Comparison of ENCODE assay signal across 13 cellular contexts in genomic region chr15:66291816-66292215, GRCh38. TPM values are rescaled to one million over a fixed set of nuclear protein-coding genes. Genes with fewer than 3 reads are reported as not detected.
DNase-seq lines count a peak whose midpoint lies in the region; ATAC-seq and TF ChIP-seq lines count a peak whose summit lies in the region.
"Had no signal": no experiment of that assay in that cellular context is flagged by ENCODE, and none has a peak within 500 bp of the region (broad histone marks: within the 10 kb centered on the region; RNA-seq: fewer than 3 reads in every experiment).

No MANE protein-coding gene starts in this region.

- intact Hi-C loops in left ventricle myocardium superior (cut with micrococcal nuclease) = no loop called here

- H3K36me3 Mint-ChIP-seq in activated T-cell treated with anti-CD3 and anti-CD28 coated beads, Interleukin-2, amount 50 U/mL, for 4 hours (ENCODE audit: insufficient read depth) = no peaks in the 10 kb centered on the region
- peaks cover 2% of the 10 kb centered on the region; the same call in 1 of the 2 replicates for H3K36me3 Mint-ChIP-seq in WTC11

- ATAC-seq in activated T-cell treated with anti-CD3 and anti-CD28 coated beads, Interleukin-2, amount 50 U/mL, for 4 hours = no peak
- ATAC-seq in stimulated activated naive CD8-positive, alpha-beta T cell treated with anti-CD3 and anti-CD28 coated beads, Interleukin-15, amount 100 ng/mL, for 72 hours = no peak
- ATAC-seq in left ventricle myocardium superior = no peak
- ATAC-seq in WTC11 = no peak

- DNase-seq in activated T-cell treated with anti-CD3 and anti-CD28 coated beads, Interleukin-2, amount 50 U/mL, for 4 hours = no peak
- DNase-seq in activated T-cell treated with anti-CD3 and anti-CD28 coated beads, Interleukin-2, amount 50 U/mL, for 1 hour = no peak
- DNase-seq in NB4 (ENCODE audit: low read depth) (no peak), glomerular visceral epithelial cell (ENCODE audit: extremely low spot score) (peak; percentile 1), left ventricle myocardium superior (no peak), AG20443 (ENCODE audit: low spot score) (no peak), WTC11 (ENCODE audit: low spot score) (no peak)
- no peak for DNase-seq in stimulated activated naive CD8-positive, alpha-beta T cell treated with anti-CD3 and anti-CD28 coated beads, Interleukin-15, amount 100 ng/mL, for 72 hours
- DNase-seq: activated CD8-positive, alpha-beta memory T cell treated with anti-CD3 and anti-CD28 coated beads, Interleukin-2, amount 50 U/mL, for 4 hours; NCI-H1105; stimulated activated CD4-positive, alpha-beta T cell treated with anti-CD3 and anti-CD28 coated beads, Interleukin-1b, Interleukin-23, amount 100 ng/mL, for 48 hours; substantia nigra had no signal

- H3K4me3 ChIP-seq in NB4 (ENCODE audit: low read depth, low read length) = peak overlapping the region; percentile 81
- H3K4me3 ChIP-seq: cardiac muscle cell had no signal

- peak overlapping the region in 1 of 2 donors; percentile 98 for H3K27ac Mint-ChIP-seq in stimulated activated naive CD8-positive, alpha-beta T cell treated with anti-CD3 and anti-CD28 coated beads, Interleukin-15, amount 100 ng/mL, for 72 hours
- H3K27ac Mint-ChIP-seq in WTC11 = no peak overlapping the region

- no peaks in the 10 kb centered on the region for H3K27me3 Mint-ChIP-seq in activated T-cell treated with anti-CD3 and anti-CD28 coated beads, Interleukin-2, amount 50 U/mL, for 4 hours (ENCODE audit: low read depth)
- H3K27me3 Mint-ChIP-seq in stimulated activated naive CD8-positive, alpha-beta T cell treated with anti-CD3 and anti-CD28 coated beads, Interleukin-15, amount 100 ng/mL, for 72 hours = no peaks in the 10 kb centered on the region
- H3K27me3 Mint-ChIP-seq in WTC11 (ENCODE audit: low read depth) = no peaks in the 10 kb centered on the region

- no peaks in the 10 kb centered on the region for H3K9me3 Mint-ChIP-seq in activated T-cell treated with anti-CD3 and anti-CD28 coated beads, Interleukin-2, amount 50 U/mL, for 4 hours
- H3K9me3 Mint-ChIP-seq in stimulated activated naive CD8-positive, alpha-beta T cell treated with anti-CD3 and anti-CD28 coated beads, Interleukin-15, amount 100 ng/mL, for 72 hours = no peaks in the 10 kb centered on the region
- no peaks in the 10 kb centered on the region for H3K9me3 Mint-ChIP-seq in WTC11

- CTCF ChIA-PET in WTC11 (lab: Charles Lee) = interaction anchor here (0.6 to 1.9 kb wide), 5 partner anchors 39 to 284 kb away, joined by 3 to 8 read pairs (median 3); partner anchors contain the start of gene MEGF11

- POLR2A ChIA-PET in WTC11 (lab: Charles Lee) = no interaction called here

- peak overlapping the region; percentile 84 for H3K4me3 Mint-ChIP-seq in activated T-cell treated with anti-CD3 and anti-CD28 coated beads, Interleukin-2, amount 50 U/mL, for 4 hours
- H3K4me3 Mint-ChIP-seq in stimulated activated naive CD8-positive, alpha-beta T cell treated with anti-CD3 and anti-CD28 coated beads, Interleukin-15, amount 100 ng/mL, for 72 hours = peak overlapping the region; percentile 92 to 94
- no peak overlapping the region for H3K4me3 Mint-ChIP-seq in WTC11

- TF ChIP-seq POLR2A in NB4 (IDR thresholded peaks at IDR 0.05; ENCODE audit: extremely low read depth, insufficient read length) = no peak

- peaks cover 43% of the 10 kb centered on the region for H3K4me1 Mint-ChIP-seq in activated T-cell treated with anti-CD3 and anti-CD28 coated beads, Interleukin-2, amount 50 U/mL, for 4 hours (ENCODE audit: low read depth)
- H3K4me1 Mint-ChIP-seq in stimulated activated naive CD8-positive, alpha-beta T cell treated with anti-CD3 and anti-CD28 coated beads, Interleukin-15, amount 100 ng/mL, for 72 hours = peaks cover 35% of the 10 kb centered on the region
- peaks cover 34% of the 10 kb centered on the region for H3K4me1 Mint-ChIP-seq in WTC11

- TF ChIP-seq CTCF in NB4 (IDR thresholded peaks at IDR 0.05; ENCODE audit: low read depth, low read length) (no peak), WTC11 (IDR thresholded peaks at IDR 0.05) (no peak)

TF ChIP-seq in WTC11, 78 proteins besides CTCF, POLR2A, EP300 and RAD21:
- TF ChIP-seq NFATC4 (CRISPR knock-in tag; IDR thresholded peaks at IDR 0.05) = no peak
- no peak for TF ChIP-seq ZNF121 (CRISPR knock-in tag; IDR thresholded peaks at IDR 0.05)
- no peak for TF ChIP-seq CREB1 (CRISPR knock-in tag; IDR thresholded peaks at IDR 0.05)
- no peak for TF ChIP-seq ESRRA (CRISPR knock-in tag; IDR thresholded peaks at IDR 0.05; ENCODE audit: borderline replicate concordance)
- no peak for TF ChIP-seq E2F4 (CRISPR knock-in tag; IDR thresholded peaks at IDR 0.05; ENCODE audit: borderline replicate concordance, low read depth)
- no peak for TF ChIP-seq ZNF317 (CRISPR knock-in tag; IDR thresholded peaks at IDR 0.05; ENCODE audit: borderline replicate concordance, low read depth)
- TF ChIP-seq NFE2L1 (CRISPR knock-in tag; IDR thresholded peaks at IDR 0.05) = no peak
- TF ChIP-seq ETV6 (CRISPR knock-in tag; IDR thresholded peaks at IDR 0.05) = no peak
- TF ChIP-seq ZNF423 (CRISPR knock-in tag; IDR thresholded peaks at IDR 0.05) = no peak
- no peak for TF ChIP-seq ZNF232 (CRISPR knock-in tag; IDR thresholded peaks at IDR 0.05)
- TF ChIP-seq ZNF416 (CRISPR knock-in tag; IDR thresholded peaks at IDR 0.05) = no peak
- no peak for TF ChIP-seq NR1H2 (CRISPR knock-in tag; IDR thresholded peaks at IDR 0.05)
- TF ChIP-seq IRF2 (CRISPR knock-in tag; IDR thresholded peaks at IDR 0.05; ENCODE audit: borderline replicate concordance, low read depth) = no peak
- TF ChIP-seq AR (CRISPR knock-in tag; IDR thresholded peaks at IDR 0.05) = no peak
- no peak for TF ChIP-seq CBFB (CRISPR knock-in tag; IDR thresholded peaks at IDR 0.05; ENCODE audit: low read depth)

RNA-seq across cellular contexts. Expression of gene DIS3L, which starts 1.6 kb away (rescaled TPM):
- 10 to 100 TPM; 22.7 to 32.1 (median 26.3) TPM for total RNA-seq in activated T-cell treated with anti-CD3 and anti-CD28 coated beads, Interleukin-2, amount 50 U/mL, for 4 hours
- total RNA-seq in left ventricle myocardium superior (44.6 TPM), WTC11 (2021) (32.8 to 35.4 TPM (median 32.9 TPM) in 3 replicates)

RNA-seq across cellular contexts. Expression of gene MEGF11, which starts 38.3 kb away (rescaled TPM):
- not detected for total RNA-seq in activated T-cell treated with anti-CD3 and anti-CD28 coated beads, Interleukin-2, amount 50 U/mL, for 4 hours
- total RNA-seq in left ventricle myocardium superior (not detected), WTC11 (2021) (2.7 to 3.3 TPM (median 2.7 TPM) in 3 replicates)
